In genomic region chr10:132445516-132446194, GRCh38 we compare ENCODE assay signal across 14 cellular contexts. TPM values are rescaled to one million over a fixed set of nuclear protein-coding genes. Genes with fewer than 3 reads are reported as not detected.
DNase-seq lines count a peak whose midpoint lies in the region; ATAC-seq and TF ChIP-seq lines count a peak whose summit lies in the region.
"Had no signal": no experiment of that assay in that cellular context is flagged by ENCODE, and none has a peak within 500 bp of the region (broad histone marks: within the 10 kb centered on the region; RNA-seq: fewer than 3 reads in every experiment).

No MANE protein-coding gene starts in this region.

- peaks cover 49% of the 10 kb centered on the region for H3K4me1 ChIP-seq in A673 (ENCODE audit: insufficient read depth, low read length, poor library complexity, severe bottlenecking)
- H3K4me1 ChIP-seq in CD8-positive, alpha-beta T cell (ENCODE audit: insufficient read depth, low read length) = peaks cover 49% of the 10 kb centered on the region
- H3K4me1 ChIP-seq in osteoblast (ENCODE audit: insufficient read depth, low read length) = peaks cover 13% of the 10 kb centered on the region

- peak overlapping the region; percentile 98 for H3K27ac Mint-ChIP-seq in CD8-positive, alpha-beta T cell
- H3K27ac Mint-ChIP-seq in T-cell = peak overlapping the region; percentile 98 to 99
- peak overlapping the region; percentile 98 for H3K27ac Mint-ChIP-seq in memory B cell

- no peaks in the 10 kb centered on the region for H3K36me3 ChIP-seq in A673 (ENCODE audit: insufficient read depth, low read length, poor library complexity, severe bottlenecking)
- H3K36me3 ChIP-seq in CD8-positive, alpha-beta T cell (ENCODE audit: insufficient read depth, low read length) = no peaks in the 10 kb centered on the region
- no peaks in the 10 kb centered on the region for H3K36me3 ChIP-seq in osteoblast (ENCODE audit: insufficient read depth, low read length)
- H3K36me3 ChIP-seq: esophagus muscularis mucosa had no signal

- peaks cover 47% of the 10 kb centered on the region for H3K4me1 Mint-ChIP-seq in CD8-positive, alpha-beta T cell (ENCODE audit: low read depth)
- H3K4me1 Mint-ChIP-seq in T-cell (peaks cover 39 to 46% (median 41%) of the 10 kb centered on the region in 3 donors), memory B cell (peaks cover 28% of the 10 kb centered on the region)

- no peaks in the 10 kb centered on the region for H3K9me3 Mint-ChIP-seq in CD8-positive, alpha-beta T cell
- no peaks in the 10 kb centered on the region for H3K9me3 Mint-ChIP-seq in T-cell
- no peaks in the 10 kb centered on the region for H3K9me3 Mint-ChIP-seq in memory B cell

- no peak for ATAC-seq in CD8-positive, alpha-beta T cell
- ATAC-seq in T-cell (replicated peaks in 1 of 4) = no peak
- no peak for ATAC-seq in memory B cell (ENCODE audit: low read depth)
- no peak for ATAC-seq in HG02852 (IDR thresholded peaks at IDR 0.05; ENCODE audit: unreplicated experiment)
- no peak for ATAC-seq in GM21515 (IDR thresholded peaks at IDR 0.05; ENCODE audit: unreplicated experiment)

- H3K4me3 ChIP-seq in A673 (ENCODE audit: low read depth, low read length, poor library complexity, severe bottlenecking) (no peak overlapping the region), osteoblast (ENCODE audit: insufficient read depth, low read length) (no peak overlapping the region)
- H3K4me3 ChIP-seq in CD8-positive, alpha-beta T cell (ENCODE audit: low read depth, low read length) = no peak overlapping the region
- H3K4me3 ChIP-seq: esophagus muscularis mucosa had no signal

- TF ChIP-seq CTCF in A673 (conservative IDR thresholded peaks at IDR 0.05; ENCODE audit: low read depth, low read length) (no peak), osteoblast (IDR thresholded peaks at IDR 0.05; ENCODE audit: extremely low read depth, low read depth, low read length) (no peak)
- TF ChIP-seq CTCF in CD8-positive, alpha-beta T cell (IDR thresholded peaks at IDR 0.05) = no peak

- H4K20me1 ChIP-seq in osteoblast (ENCODE audit: insufficient read depth, low read length) = no peaks in the 10 kb centered on the region

- no peaks in the 10 kb centered on the region for H3K36me3 Mint-ChIP-seq in CD8-positive, alpha-beta T cell
- H3K36me3 Mint-ChIP-seq in T-cell (no peaks in the 10 kb centered on the region), memory B cell (no peaks in the 10 kb centered on the region)

- no peaks in the 10 kb centered on the region for H3K79me2 ChIP-seq in osteoblast (ENCODE audit: insufficient read depth, low read length)

- H3K4me3 Mint-ChIP-seq in CD8-positive, alpha-beta T cell = peak overlapping the region; percentile 24
- peak overlapping the region in 1 of 3 donors; percentile 74 for H3K4me3 Mint-ChIP-seq in T-cell
- no peak overlapping the region for H3K4me3 Mint-ChIP-seq in memory B cell

- H3K27me3 Mint-ChIP-seq in CD8-positive, alpha-beta T cell (ENCODE audit: low read depth) = no peaks in the 10 kb centered on the region
- no peaks in the 10 kb centered on the region for H3K27me3 Mint-ChIP-seq in T-cell
- H3K27me3 Mint-ChIP-seq in memory B cell = no peaks in the 10 kb centered on the region

- no peak overlapping the region for H3K4me2 ChIP-seq in osteoblast (ENCODE audit: insufficient read depth, low read length)

- no peak overlapping the region for H2AFZ ChIP-seq in osteoblast (ENCODE audit: low read length)

- DNase-seq in A673 (ENCODE audit: low spot score) (peak; percentile 42), T-cell (no peak), memory B cell (ENCODE audit: low spot score in 2 of 2) (no peak), osteoblast (ENCODE audit: insufficient read length, low spot score, missing footprints) (no peak)
- no peak for DNase-seq in CD8-positive, alpha-beta T cell
- no peak for DNase-seq in stimulated activated CD4-positive, alpha-beta T cell treated with anti-CD3 and anti-CD28 coated beads, Interleukin-4, amount 100 ng/mL, for 24 hours
- DNase-seq: activated effector memory CD4-positive, alpha-beta T cell treated with anti-CD3 and anti-CD28 coated beads, Interleukin-2, amount 50 U/mL, for 16 hours; caudate nucleus; MM.1S; NCI-H226; RPMI8226 had no signal

- POLR2A ChIA-PET in A673 (lab: Charles Lee; ENCODE audit: low non-redundant PET) (no interaction called here), T-cell (lab: Charles Lee) (no interaction called here)
- POLR2A ChIA-PET in CD8-positive, alpha-beta T cell (lab: Charles Lee) = no interaction called here

- H3K27ac ChIP-seq in A673 (ENCODE audit: low read depth, low read length, poor library complexity, severe bottlenecking) = peak overlapping the region; percentile 93
- no peak overlapping the region for H3K27ac ChIP-seq in CD8-positive, alpha-beta T cell (ENCODE audit: low read depth, low read length)
- H3K27ac ChIP-seq in osteoblast (ENCODE audit: low read depth, low read length) = no peak overlapping the region
- H3K27ac ChIP-seq: esophagus muscularis mucosa had no signal

- CTCF ChIA-PET in A673 (lab: Charles Lee) = no interaction called here
- CTCF ChIA-PET in CD8-positive, alpha-beta T cell (lab: Charles Lee) = interaction anchor here (0.7 to 2.4 kb wide), 13 partner anchors 11 to 551 kb away, joined by 3 to 7 read pairs (median 3); partner anchors contain the start of gene PWWP2B
- CTCF ChIA-PET in T-cell (lab: Charles Lee) = no interaction called here

- no peaks in the 10 kb centered on the region for H3K9me3 ChIP-seq in A673 (ENCODE audit: low read depth, low read length, poor library complexity, severe bottlenecking)
- H3K9me3 ChIP-seq in CD8-positive, alpha-beta T cell (ENCODE audit: low read length) = no peaks in the 10 kb centered on the region
- no peaks in the 10 kb centered on the region for H3K9me3 ChIP-seq in osteoblast (ENCODE audit: low read depth, low read length)
- H3K9me3 ChIP-seq: esophagus muscularis mucosa had no signal

- no TSS peak for BruUV-seq in A673 (replicated peaks; lab: Mats Ljungman, UMichigan)

- H3K27me3 ChIP-seq in A673 (replicated peaks; ENCODE audit: insufficient read depth, low read depth, low read length, poor library complexity) = no peaks in the 10 kb centered on the region
- no peaks in the 10 kb centered on the region for H3K27me3 ChIP-seq in CD8-positive, alpha-beta T cell (ENCODE audit: insufficient read depth, low read length)
- no peaks in the 10 kb centered on the region for H3K27me3 ChIP-seq in osteoblast (ENCODE audit: insufficient read depth, low read length)
- H3K27me3 ChIP-seq: esophagus muscularis mucosa had no signal

- intact Hi-C loops in A673 (cut with micrococcal nuclease; ENCODE audit: unreplicated experiment) = loop anchor here (2.0 kb wide), 1 partner anchor 47 kb away; no protein-coding TSS in a partner anchor
- intact Hi-C loops in CD8-positive, alpha-beta T cell (cut with DNase I, micrococcal nuclease) = loop anchor here (1.0 to 5.0 kb wide), 4 partner anchors 23 to 543 kb away; partner anchors contain the start of genes PPP2R2D (in 1 of the 2), PWWP2B (in 1 of the 2) and STK32C (in 1 of the 2)

RNA-seq across cellular contexts. Expression of gene PWWP2B, which starts 48.7 kb away (rescaled TPM):
- 18.6 and 21.2 TPM in 2 replicates for total RNA-seq in A673 (2021)
- total RNA-seq in CD8-positive, alpha-beta T cell = 10 to 100 TPM; 25.6 to 27.1 TPM
- total RNA-seq in T-cell = 10 to 100 TPM; 11.5 to 15.3 (median 13.6) TPM
- 15.3 and 18.5 TPM in 2 replicates for total RNA-seq in osteoblast
